8 cellular contexts compared by ENCODE assay signal in genomic region chr4:101169044-101170014, GRCh38.
A peak's percentile ranks its signal among the peaks of the same experiment; 100 is the strongest.
DNase-seq lines count a peak whose midpoint lies in the region; ATAC-seq and TF ChIP-seq lines count a peak whose summit lies in the region.

No MANE protein-coding gene starts in this region.

- no peak overlapping the region for H3K9ac ChIP-seq in mesendoderm (ENCODE audit: low read length)

- no peaks in the 10 kb centered on the region for H3K36me3 ChIP-seq in mesendoderm (ENCODE audit: control insufficient read depth, insufficient read depth, low read length)

- H3K27me3 ChIP-seq in mesendoderm (ENCODE audit: insufficient read depth, low read length, poor library complexity): no peaks in the 10 kb centered on the region

- no peak overlapping the region for H3K4ac ChIP-seq in mesendoderm (ENCODE audit: low read depth, low read length)

- H3K23ac ChIP-seq in mesendoderm (ENCODE audit: low read length): no peak overlapping the region

- DNase-seq in GM19240 (ENCODE audit: insufficient read length, low spot score): peak; percentile 1
- DNase-seq in NCI-H345 (lab: John Stamatoyannopoulos, UW): peak; percentile 53
- DNase-seq in activated CD4-positive, alpha-beta T cell treated with anti-CD3 and anti-CD28 coated beads for 4 hours: peak; percentile 38 to 53
- DNase-seq in ecto neural progenitor cell (ENCODE audit: low spot score): peak; percentile 63
- DNase-seq in mesendoderm: peak; percentile 91
- DNase-seq in stimulated activated naive CD8-positive, alpha-beta T cell treated with anti-CD3 and anti-CD28 coated beads, Interleukin-15, Interleukin-2, amounts not matched to agents 100 U/mL and 50 U/mL, for 24 hours: peak; percentile 57

- no peak overlapping the region for H3K18ac ChIP-seq in mesendoderm (ENCODE audit: low read length)

- H3K79me1 ChIP-seq in mesendoderm (ENCODE audit: low read length): no peaks in the 10 kb centered on the region

- no peak overlapping the region for H2BK5ac ChIP-seq in mesendoderm (ENCODE audit: low read length)

- no peak overlapping the region for H2BK15ac ChIP-seq in mesendoderm (replicated peaks; ENCODE audit: low read depth)

- no peak overlapping the region for H3K56ac ChIP-seq in mesendoderm (ENCODE audit: low read length)

- H4K5ac ChIP-seq in mesendoderm (ENCODE audit: low read length): no peak overlapping the region

- no CpG with 5 or more reads among the region's 6 CpGs for WGBS in mesendoderm (ENCODE audit: extremely low coverage, insufficient coverage, low lambda C conversion rate)

- TF ChIP-seq CTCF in C4-2B (conservative IDR thresholded peaks at IDR 0.05): peak; percentile 89

- H3K4me3 ChIP-seq in mesendoderm (ENCODE audit: low read length): no peak overlapping the region

- H3K4me1 ChIP-seq in mesendoderm (ENCODE audit: control insufficient read depth, low read depth, low read length): no peaks in the 10 kb centered on the region

- no peak overlapping the region for H2AK5ac ChIP-seq in mesendoderm (ENCODE audit: low read length)

- H3K4me2 ChIP-seq in mesendoderm (ENCODE audit: low read length): no peak overlapping the region

- no peak overlapping the region for H4K8ac ChIP-seq in mesendoderm (ENCODE audit: low read depth, low read length)

- no peak overlapping the region for H2BK120ac ChIP-seq in mesendoderm (ENCODE audit: low read depth, low read length)

- peak; percentile 98 for ATAC-seq in HG03196 (IDR thresholded peaks at IDR 0.05; ENCODE audit: unreplicated experiment)
- peak; percentile 91 for ATAC-seq in stimulated activated naive CD8-positive, alpha-beta T cell treated with anti-CD3 and anti-CD28 coated beads, Interleukin-15, Interleukin-2, amounts not matched to agents 100 U/mL and 50 U/mL, for 24 hours

- no peaks in the 10 kb centered on the region for H3K79me2 ChIP-seq in mesendoderm (ENCODE audit: control insufficient read depth, insufficient read depth, low read length)

- H3K27ac ChIP-seq in C4-2B (peak overlapping the region; percentile 74; the same call in 1 of the 2 replicates), mesendoderm (ENCODE audit: low read depth, low read length) (no peak overlapping the region)

Comparison
In these comparisons a context has a peak if more than half of its experiments do, and no peak if none do; other contexts are left out.
1. DNase-seq: peak in every context shown above with its lines; median percentile 91 in mesendoderm; 63 in ecto neural progenitor cell; 57 in stimulated activated naive CD8-positive, alpha-beta T cell treated with anti-CD3 and anti-CD28 coated beads, Interleukin-15, Interleukin-2, amounts not matched to agents 100 U/mL and 50 U/mL, for 24 hours; 53 in NCI-H345; 46 in activated CD4-positive, alpha-beta T cell treated with anti-CD3 and anti-CD28 coated beads for 4 hours; 1 in GM19240.